ENCODE assay signal across 8 cellular contexts in genomic region chr2:28342081-28342967, GRCh38. TPM values are rescaled to one million over a fixed set of nuclear protein-coding genes. Genes with fewer than 3 reads are reported as not detected.
A peak's percentile ranks its signal among the peaks of the same experiment; 100 is the strongest.
DNase-seq lines count a peak whose midpoint lies in the region; ATAC-seq, FAIRE-seq and TF ChIP-seq lines count a peak whose summit lies in the region.

No MANE protein-coding gene starts in this region.

- H3K36me3 ChIP-seq in HCT116 (ENCODE audit: control insufficient read depth in 1 of 2, insufficient read depth in 2 of 2, low read length in 2 of 2) (no peaks in the 10 kb centered on the region), bronchial epithelial cell (ENCODE audit: control insufficient read depth, insufficient read depth, low read length) (no peaks in the 10 kb centered on the region), stomach (no peaks in the 10 kb centered on the region)

- RAD21 ChIA-PET in HCT116 (lab: Charles Lee; ENCODE audit: low non-redundant PET in 1 of 2, low total read pairs in 2 of 2, uncharacterized antibody in 2 of 2, unreplicated experiment in 2 of 2): no interaction called here

- intact Hi-C loops in HCT116 (cut with micrococcal nuclease) (no loop called here), left colon (cut with DNase I, micrococcal nuclease) (no loop called here), stomach (cut with DNase I; ENCODE audit: low total_unique reads) (no loop called here)

- H3K4me3 ChIP-seq in HCT116 (replicated peaks in 1 of 2; ENCODE audit: low read depth in 1 of 2, low read length in 2 of 2): no peak overlapping the region
- H3K4me3 ChIP-seq in bronchial epithelial cell (ENCODE audit: low read depth, low read length): no peak overlapping the region
- H3K4me3 ChIP-seq in stomach: no peak overlapping the region

- peak overlapping the region; percentile 22 for H3K4me2 ChIP-seq in HCT116 (ENCODE audit: low read length)

- H3K9ac ChIP-seq in HCT116 (ENCODE audit: low read length): no peak overlapping the region

- POLR2A ChIA-PET in HCT116 (lab: Charles Lee): no interaction called here

- no peaks in the 10 kb centered on the region for H3K9me2 ChIP-seq in HCT116 (ENCODE audit: insufficient read depth)

- TF ChIP-seq CTCF in HCT116 (IDR thresholded peaks at IDR 0.05 in 2 of 3, conservative IDR thresholded peaks at IDR 0.05 in 1 of 3; ENCODE audit: borderline replicate concordance in 1 of 3, insufficient read depth in 1 of 3, low read depth in 2 of 3, low read length in 2 of 3): no peak
- TF ChIP-seq CTCF in bronchial epithelial cell (IDR thresholded peaks at IDR 0.05; ENCODE audit: insufficient read depth, low read length, severe bottlenecking): no peak
- no peak for TF ChIP-seq CTCF in stomach (IDR thresholded peaks at IDR 0.05)

- no peaks in the 10 kb centered on the region for H3K9me3 ChIP-seq in HCT116 (ENCODE audit: control insufficient read depth in 1 of 2, insufficient read depth in 1 of 2, low read depth in 1 of 2, low read length in 2 of 2)
- no peaks in the 10 kb centered on the region for H3K9me3 ChIP-seq in stomach

- H4K20me1 ChIP-seq in HCT116 (ENCODE audit: insufficient read depth): no peaks in the 10 kb centered on the region

- no peaks in the 10 kb centered on the region for H3K79me2 ChIP-seq in HCT116 (ENCODE audit: insufficient read depth, low read length)

- WGBS in stomach, 5 donors: 18 to 45% (median 27%) methylated on average over 14 to 15 of the region's 15 CpGs

- H3K4me1 ChIP-seq in HCT116 (ENCODE audit: control insufficient read depth in 1 of 2, insufficient read depth in 2 of 2, low read length in 2 of 2): peaks cover 16 to 29% of the 10 kb centered on the region in 2 experiments
- peaks cover 41 to 74% (median 55%) of the 10 kb centered on the region in 4 donors for H3K4me1 ChIP-seq in stomach

- no peak for DNase-seq in HCT116 (ENCODE audit: low read depth, low spot score)
- DNase-seq in bronchial epithelial cell (ENCODE audit: low read depth): peak; percentile 23
- peak; percentile 44 to 49 for DNase-seq in left colon
- peak; percentile 54 for DNase-seq in stomach
- DNase-seq in DMS 273 (lab: John Stamatoyannopoulos, UW; ENCODE audit: unreplicated experiment): no peak
- DNase-seq in effector CD4-positive, alpha-beta T cell: no peak
- no peak for DNase-seq in HK-2 (ENCODE audit: unreplicated experiment)
- no peak for DNase-seq in SK-N-DZ (ENCODE audit: low spot score)

- H3K27ac ChIP-seq in HCT116 (ENCODE audit: low read depth, low read length) (no peak overlapping the region), stomach (peak overlapping the region; percentile 76 to 82 (median 79))

- CTCF ChIA-PET in HCT116 (lab: Charles Lee): no interaction called here

- H3K27me3 ChIP-seq in HCT116 (ENCODE audit: insufficient read depth, low read length) (no peaks in the 10 kb centered on the region), bronchial epithelial cell (ENCODE audit: control insufficient read depth, insufficient read depth, low read length) (no peaks in the 10 kb centered on the region), stomach (no peaks in the 10 kb centered on the region)

- FAIRE-seq in bronchial epithelial cell (lab: Jason Lieb, UNC): no peak

- TF ChIP-seq POLR2A in HCT116 (IDR thresholded peaks at IDR 0.05; ENCODE audit: borderline replicate concordance, extremely low read depth, insufficient read depth, insufficient read length) (no peak), stomach (IDR thresholded peaks at IDR 0.05) (no peak)

- BruUV-seq in HCT116 (replicated peaks; lab: Mats Ljungman, UMichigan): TSS peak; percentile 30

- no peak for TF ChIP-seq EP300 in stomach (IDR thresholded peaks at IDR 0.05)

- ATAC-seq in HCT116 (no peak), left colon (no peak)

- TF ChIP-seq RAD21 in HCT116 (IDR thresholded peaks at IDR 0.05; ENCODE audit: low read depth): no peak

- no peak overlapping the region for H2AFZ ChIP-seq in HCT116 (ENCODE audit: low read depth, low read length, poor library complexity, severe bottlenecking)

TF ChIP-seq in HCT116, 20 proteins besides CTCF, POLR2A, EP300 and RAD21:
- TF ChIP-seq YY1 (IDR thresholded peaks at IDR 0.05; ENCODE audit: extremely low read depth, insufficient replicate concordance, low read depth, low read length) (no peak), FOSL1 (IDR thresholded peaks at IDR 0.05; ENCODE audit: low read depth) (no peak), ELF1 (IDR thresholded peaks at IDR 0.05; ENCODE audit: borderline replicate concordance, low read depth) (no peak)
- TF ChIP-seq, protein P1, sequence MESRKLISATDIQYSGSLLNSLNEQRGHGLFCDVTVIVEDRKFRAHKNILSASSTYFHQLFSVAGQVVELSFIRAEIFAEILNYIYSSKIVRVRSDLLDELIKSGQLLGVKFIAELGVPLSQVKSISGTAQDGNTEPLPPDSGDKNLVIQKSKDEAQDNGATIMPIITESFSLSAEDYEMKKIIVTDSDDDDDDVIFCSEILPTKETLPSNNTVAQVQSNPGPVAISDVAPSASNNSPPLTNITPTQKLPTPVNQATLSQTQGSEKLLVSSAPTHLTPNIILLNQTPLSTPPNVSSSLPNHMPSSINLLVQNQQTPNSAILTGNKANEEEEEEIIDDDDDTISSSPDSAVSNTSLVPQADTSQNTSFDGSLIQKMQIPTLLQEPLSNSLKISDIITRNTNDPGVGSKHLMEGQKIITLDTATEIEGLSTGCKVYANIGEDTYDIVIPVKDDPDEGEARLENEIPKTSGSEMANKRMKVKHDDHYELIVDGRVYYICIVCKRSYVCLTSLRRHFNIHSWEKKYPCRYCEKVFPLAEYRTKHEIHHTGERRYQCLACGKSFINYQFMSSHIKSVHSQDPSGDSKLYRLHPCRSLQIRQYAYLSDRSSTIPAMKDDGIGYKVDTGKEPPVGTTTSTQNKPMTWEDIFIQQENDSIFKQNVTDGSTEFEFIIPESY (IDR thresholded peaks at IDR 0.05; ENCODE audit: extremely low read depth, insufficient replicate concordance, low read length): no peak
- TF ChIP-seq, protein P2, sequence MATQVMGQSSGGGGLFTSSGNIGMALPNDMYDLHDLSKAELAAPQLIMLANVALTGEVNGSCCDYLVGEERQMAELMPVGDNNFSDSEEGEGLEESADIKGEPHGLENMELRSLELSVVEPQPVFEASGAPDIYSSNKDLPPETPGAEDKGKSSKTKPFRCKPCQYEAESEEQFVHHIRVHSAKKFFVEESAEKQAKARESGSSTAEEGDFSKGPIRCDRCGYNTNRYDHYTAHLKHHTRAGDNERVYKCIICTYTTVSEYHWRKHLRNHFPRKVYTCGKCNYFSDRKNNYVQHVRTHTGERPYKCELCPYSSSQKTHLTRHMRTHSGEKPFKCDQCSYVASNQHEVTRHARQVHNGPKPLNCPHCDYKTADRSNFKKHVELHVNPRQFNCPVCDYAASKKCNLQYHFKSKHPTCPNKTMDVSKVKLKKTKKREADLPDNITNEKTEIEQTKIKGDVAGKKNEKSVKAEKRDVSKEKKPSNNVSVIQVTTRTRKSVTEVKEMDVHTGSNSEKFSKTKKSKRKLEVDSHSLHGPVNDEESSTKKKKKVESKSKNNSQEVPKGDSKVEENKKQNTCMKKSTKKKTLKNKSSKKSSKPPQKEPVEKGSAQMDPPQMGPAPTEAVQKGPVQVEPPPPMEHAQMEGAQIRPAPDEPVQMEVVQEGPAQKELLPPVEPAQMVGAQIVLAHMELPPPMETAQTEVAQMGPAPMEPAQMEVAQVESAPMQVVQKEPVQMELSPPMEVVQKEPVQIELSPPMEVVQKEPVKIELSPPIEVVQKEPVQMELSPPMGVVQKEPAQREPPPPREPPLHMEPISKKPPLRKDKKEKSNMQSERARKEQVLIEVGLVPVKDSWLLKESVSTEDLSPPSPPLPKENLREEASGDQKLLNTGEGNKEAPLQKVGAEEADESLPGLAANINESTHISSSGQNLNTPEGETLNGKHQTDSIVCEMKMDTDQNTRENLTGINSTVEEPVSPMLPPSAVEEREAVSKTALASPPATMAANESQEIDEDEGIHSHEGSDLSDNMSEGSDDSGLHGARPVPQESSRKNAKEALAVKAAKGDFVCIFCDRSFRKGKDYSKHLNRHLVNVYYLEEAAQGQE (IDR thresholded peaks at IDR 0.05; ENCODE audit: low read depth): no peak

RNA-seq across cellular contexts. Expression of gene FOSL2, which starts 50.3 kb away (rescaled TPM):
- total RNA-seq in HCT116 (2021; ENCODE audit: unreplicated experiment): 44.8 TPM
- polyA plus RNA-seq in HCT116 (2012): 21.9 and 28.4 TPM in 2 replicates
- 77.1 and 106 TPM in 2 replicates for total RNA-seq in bronchial epithelial cell
- total RNA-seq in left colon: 100 to 1,000 TPM; 142 to 197 TPM
- total RNA-seq in stomach: 100 to 1,000 TPM in 3 of 5 donors, 10 to 100 TPM in 2; 50.1 to 227 (median 113) TPM
- polyA plus RNA-seq in stomach: 10 to 100 TPM; 24.4 to 40.8 (median 27.6) TPM
- 0.57 and 0.89 TPM in 2 replicates for polyA plus RNA-seq in SK-N-DZ (2014; cell fraction: cytosol; rRNA removed)
- polyA plus RNA-seq in SK-N-DZ (2014; cell fraction: nucleus; rRNA removed): 0.38 and 1.3 TPM in 2 replicates

Comparison
In these comparisons a context has a peak if more than half of its experiments do, and no peak if none do; other contexts are left out.
1. DNase-seq: peak in bronchial epithelial cell (single experiment), left colon (2 of 2) and stomach (single experiment); none in HCT116 (single experiment), DMS 273 (single experiment), effector CD4-positive, alpha-beta T cell (single experiment), HK-2 (single experiment) and SK-N-DZ (single experiment).